12 cellular contexts compared by ENCODE assay signal in the genomic region with DNA sequence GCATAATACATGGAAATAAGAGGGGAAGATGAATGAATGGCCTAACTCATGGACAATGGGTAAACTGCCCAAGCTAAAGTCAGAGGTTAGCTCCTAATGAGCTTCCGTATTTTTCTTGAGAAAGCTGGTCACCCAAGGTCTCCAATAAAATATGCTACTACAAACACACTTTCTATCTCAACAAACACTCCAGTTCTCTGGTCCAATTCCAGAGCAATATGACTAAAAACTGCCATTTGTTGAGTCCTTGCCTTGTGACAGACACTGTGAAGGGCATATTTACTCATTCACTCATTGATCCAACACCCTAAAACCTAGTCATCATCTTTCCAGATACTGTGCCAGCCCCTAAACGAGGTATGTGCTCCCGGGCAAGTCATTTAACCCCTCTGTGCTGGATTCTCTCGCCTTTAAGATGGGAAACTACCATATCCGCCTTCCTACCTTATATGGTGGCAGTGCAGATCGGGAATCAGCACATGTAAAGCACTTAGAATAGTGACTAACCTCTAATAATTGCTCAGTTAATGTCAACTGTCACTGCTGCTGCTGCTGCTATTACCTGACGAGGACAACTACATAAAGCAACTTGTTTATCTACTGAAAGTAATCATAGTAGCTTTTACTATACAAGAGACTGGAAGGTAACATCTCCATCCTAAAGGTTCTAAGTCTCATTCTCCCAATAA.
A peak's percentile ranks its signal among the peaks of the same experiment; 100 is the strongest.
DNase-seq lines count a peak whose midpoint lies in the region; ATAC-seq and TF ChIP-seq lines count a peak whose summit lies in the region.
"Had no signal": no experiment of that assay in that cellular context is flagged by ENCODE, and none has a peak within 500 bp of the region (broad histone marks: within the 10 kb centered on the region; RNA-seq: fewer than 3 reads in every experiment).

No MANE protein-coding gene starts in this region.

- intact Hi-C loops in activated CD4-positive, alpha-beta T cell treated with anti-CD3 and anti-CD28 coated beads for 36 hours (cut with DNase I, micrococcal nuclease) = loop anchor here (2.0 to 5.0 kb wide), 3 partner anchors 53 to 79 kb away; no protein-coding TSS in a partner anchor

- H3K4me3 ChIP-seq in LNCaP clone FGC (ENCODE audit: low read depth, low read length) (no peak overlapping the region), skin epidermis (no peak overlapping the region)
- H3K4me3 ChIP-seq: coronary artery, PC-9 had no signal

- POLR2A ChIA-PET in activated CD4-positive, alpha-beta T cell treated with anti-CD3 and anti-CD28 coated beads for 36 hours (lab: Charles Lee) = no interaction called here

- no peaks in the 10 kb centered on the region for H3K9me3 Mint-ChIP-seq in activated CD4-positive, alpha-beta T cell treated with anti-CD3 and anti-CD28 coated beads for 36 hours (ENCODE audit: low read depth)
- H3K9me3 Mint-ChIP-seq: naive thymus-derived CD4-positive, alpha-beta T cell had no signal

- peak; percentile 10 for TF ChIP-seq POLR2A in erythroblast (IDR thresholded peaks at IDR 0.05; ENCODE audit: low read length)

- no peak for TF ChIP-seq CTCF in LNCaP clone FGC (IDR thresholded peaks at IDR 0.05; ENCODE audit: control insufficient read depth, extremely low read depth, insufficient read depth)

- peaks cover 61% of the 10 kb centered on the region for H3K4me1 Mint-ChIP-seq in activated CD4-positive, alpha-beta T cell treated with anti-CD3 and anti-CD28 coated beads for 36 hours

- H3K4me3 Mint-ChIP-seq in activated CD4-positive, alpha-beta T cell treated with anti-CD3 and anti-CD28 coated beads for 36 hours = no peak overlapping the region

- H3K27me3 Mint-ChIP-seq in activated CD4-positive, alpha-beta T cell treated with anti-CD3 and anti-CD28 coated beads for 36 hours = no peaks in the 10 kb centered on the region
- H3K27me3 Mint-ChIP-seq: naive thymus-derived CD4-positive, alpha-beta T cell had no signal

- peaks cover 2% of the 10 kb centered on the region for H3K36me3 Mint-ChIP-seq in activated CD4-positive, alpha-beta T cell treated with anti-CD3 and anti-CD28 coated beads for 36 hours (ENCODE audit: low read depth)

- H3K27ac ChIP-seq in skin epidermis = peak overlapping the region in 14 of 21 experiments; percentile 1 to 73 (median 34)
- H3K27ac ChIP-seq: coronary artery, PC-9 had no signal

- H3K27ac Mint-ChIP-seq in activated CD4-positive, alpha-beta T cell treated with anti-CD3 and anti-CD28 coated beads for 36 hours = peak overlapping the region; percentile 57

- CTCF ChIA-PET in activated CD4-positive, alpha-beta T cell treated with anti-CD3 and anti-CD28 coated beads for 36 hours (lab: Charles Lee) = interaction anchor here (1.1 to 1.7 kb wide), 2 partner anchors 71 to 89 kb away, joined by 4 read pairs; a partner anchor contains a TSS

- DNase-seq in activated CD4-positive, alpha-beta T cell treated with anti-CD3 and anti-CD28 coated beads for 36 hours = peak; percentile 19
- DNase-seq in activated CD4-positive, alpha-beta T cell treated with anti-CD3 and anti-CD28 coated beads, Interleukin-2, amount 50 U/mL, for 1 hour = no peak
- DNase-seq in LNCaP clone FGC (ENCODE audit: low read depth) (peak; percentile 93), erythroblast (lab: John Stamatoyannopoulos, UW) (no peak), DMS153 (lab: John Stamatoyannopoulos, UW) (no peak), ureter (ENCODE audit: low spot score) (no peak)
- DNase-seq: foreskin melanocyte; naive thymus-derived CD4-positive, alpha-beta T cell; PC-9 had no signal

- peak; percentile 67 for ATAC-seq in activated CD4-positive, alpha-beta T cell treated with anti-CD3 and anti-CD28 coated beads for 36 hours
- ATAC-seq in GM18868 (IDR thresholded peaks at IDR 0.05; ENCODE audit: unreplicated experiment) = no peak
- ATAC-seq: naive thymus-derived CD4-positive, alpha-beta T cell had no signal

Comparison
In these comparisons a context has a peak if more than half of its experiments do, and no peak if none do; other contexts are left out.
1. DNase-seq: peak in activated CD4-positive, alpha-beta T cell treated with anti-CD3 and anti-CD28 coated beads for 36 hours (single experiment) and LNCaP clone FGC (single experiment); none in activated CD4-positive, alpha-beta T cell treated with anti-CD3 and anti-CD28 coated beads, Interleukin-2, amount 50 U/mL, for 1 hour (single experiment), erythroblast (0 of 2), DMS153 (single experiment) and ureter (single experiment).